13 cellular contexts compared by ENCODE assay signal in the genomic region with DNA sequence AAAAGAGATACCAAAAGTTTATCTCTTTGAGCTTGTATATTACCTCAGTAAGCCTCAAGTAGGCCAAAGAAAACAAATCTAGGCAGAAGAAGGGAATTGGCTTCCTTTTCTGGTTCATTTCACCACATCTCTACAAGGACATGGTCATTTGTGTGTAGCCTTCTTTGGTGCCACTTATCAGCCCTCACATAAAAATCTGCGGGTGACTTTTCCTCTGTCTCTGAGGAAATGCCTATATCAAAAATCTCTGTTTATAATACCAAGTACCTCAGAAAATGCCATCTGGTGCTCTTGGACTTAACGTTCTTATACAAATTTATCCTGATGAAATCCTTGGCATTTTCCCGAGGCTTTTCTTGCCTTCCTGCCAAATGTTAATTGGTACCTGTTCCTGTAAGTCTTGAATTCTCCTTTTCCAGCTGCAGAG.
DNase-seq lines count a peak whose midpoint lies in the region; ATAC-seq and TF ChIP-seq lines count a peak whose summit lies in the region.
"Had no signal": no experiment of that assay in that cellular context is flagged by ENCODE, and none has a peak within 500 bp of the region (broad histone marks: within the 10 kb centered on the region; RNA-seq: fewer than 3 reads in every experiment).

No MANE protein-coding gene starts in this region.

- peaks cover 0 to 5% of the 10 kb centered on the region in 2 donors for H3K9me3 Mint-ChIP-seq in stimulated activated naive B cell treated with anti-CD40 and anti-IgM and Interleukin-4, amounts not matched to agents 10 μg/mL and 1 μg/mL and 100 μg/mL, for 72 hours
- H3K9me3 Mint-ChIP-seq in activated naive CD8-positive, alpha-beta T cell treated with anti-CD3 and anti-CD28 coated beads for 36 hours: peaks cover 4% of the 10 kb centered on the region
- H3K9me3 Mint-ChIP-seq: activated naive CD4-positive, alpha-beta T cell treated with anti-CD3 and anti-CD28 coated beads for 36 hours had no signal

- peak in 1 of 2 experiments; percentile 41; a peak in 1 of 4 replicates for TF ChIP-seq EP300 in SK-N-SH (IDR thresholded peaks at IDR 0.05; ENCODE audit: borderline replicate concordance in 1 of 2, low read depth in 1 of 2, low read length in 1 of 2)

- no peak for DNase-seq in SK-N-SH
- DNase-seq in fibroblast of the aortic adventitia (ENCODE audit: low read depth): peak; percentile 81
- no peak for DNase-seq in stimulated activated naive B cell treated with anti-CD40 and anti-IgM and Interleukin-4, amounts not matched to agents 10 μg/mL and 1 μg/mL and 100 μg/mL, for 72 hours
- DNase-seq in stimulated activated CD4-positive, alpha-beta T cell treated with anti-CD3 and anti-CD28 coated beads, Interleukin-4, amount 100 ng/mL, for 4 hours: no peak
- DNase-seq in activated naive CD8-positive, alpha-beta T cell treated with anti-CD3 and anti-CD28 coated beads for 36 hours: no peak
- DNase-seq: activated CD8-positive, alpha-beta memory T cell treated with anti-CD3 and anti-CD28 coated beads for 24 hours; activated naive CD4-positive, alpha-beta T cell treated with anti-CD3 and anti-CD28 coated beads for 36 hours; COR-L47; gastrocnemius medialis; small intestine; transverse colon had no signal

- no peaks in the 10 kb centered on the region for H3K79me2 ChIP-seq in SK-N-SH (ENCODE audit: insufficient read depth)

- H3K4me1 ChIP-seq in HEK293 (ENCODE audit: control insufficient read depth, insufficient read depth, low read length) (0 out of 2 replicates have a peak, but pooled peaks cover 3% of the 10 kb centered on the region), SK-N-SH (ENCODE audit: control insufficient read depth in 1 of 2, insufficient read depth in 2 of 2, low read depth in 1 of 2, low read length in 1 of 2) (peaks cover 0 to 32% of the 10 kb centered on the region in 2 experiments; a peak in 3 of 4 replicates)

- no peaks in the 10 kb centered on the region for H3K9me3 ChIP-seq in HEK293 (ENCODE audit: control insufficient read depth, insufficient read depth, low read depth, low read length)
- H3K9me3 ChIP-seq in SK-N-SH: no peaks in the 10 kb centered on the region
- H3K9me3 ChIP-seq: gastrocnemius medialis, transverse colon had no signal

- no peak overlapping the region for H3K4me3 ChIP-seq in HEK293 (ENCODE audit: low read depth, low read length)
- no peak overlapping the region for H3K4me3 ChIP-seq in SK-N-SH (ENCODE audit: low read depth in 2 of 2, low read length in 1 of 2)
- no peak overlapping the region for H3K4me3 ChIP-seq in fibroblast of the aortic adventitia (ENCODE audit: low read depth, low read length)
- no peak overlapping the region for H3K4me3 ChIP-seq in skin epidermis
- H3K4me3 ChIP-seq: gastrocnemius medialis, transverse colon had no signal

- H3K27ac ChIP-seq in HEK293 (ENCODE audit: extremely low read depth, low read depth, low read length): no peak overlapping the region
- H3K27ac ChIP-seq in SK-N-SH (ENCODE audit: low read depth in 2 of 2, low read length in 1 of 2): peak overlapping the region; percentile 87 to 100
- H3K27ac ChIP-seq in skin epidermis: peak overlapping the region in 17 of 21 experiments; percentile 2 to 80 (median 39)
- H3K27ac ChIP-seq: gastrocnemius medialis had no signal

- no peaks in the 10 kb centered on the region for H3K36me3 ChIP-seq in HEK293 (ENCODE audit: control insufficient read depth in 2 of 2, insufficient read depth in 1 of 2, low read length in 2 of 2)
- H3K36me3 ChIP-seq in SK-N-SH (replicated peaks in 1 of 2; ENCODE audit: control insufficient read depth in 1 of 2, insufficient read depth in 2 of 2, low read length in 1 of 2): no peaks in the 10 kb centered on the region
- H3K36me3 ChIP-seq: gastrocnemius medialis, transverse colon had no signal

- H3K4me1 Mint-ChIP-seq in stimulated activated naive B cell treated with anti-CD40 and anti-IgM and Interleukin-4, amounts not matched to agents 10 μg/mL and 1 μg/mL and 100 μg/mL, for 72 hours: peaks cover 5 to 6% of the 10 kb centered on the region in 2 donors
- peaks cover 6% of the 10 kb centered on the region for H3K4me1 Mint-ChIP-seq in activated naive CD8-positive, alpha-beta T cell treated with anti-CD3 and anti-CD28 coated beads for 36 hours

- peak overlapping the region; percentile 56; the same call in 1 of the 2 replicates for H3K4me2 ChIP-seq in SK-N-SH

- TF ChIP-seq RAD21 in SK-N-SH (IDR thresholded peaks at IDR 0.05; ENCODE audit: low read length): no peak

- 3% methylated on average over 3 of the region's 3 CpGs for WGBS in SK-N-SH (ENCODE audit: low lambda C conversion rate)

- H3K27me3 Mint-ChIP-seq in stimulated activated naive B cell treated with anti-CD40 and anti-IgM and Interleukin-4, amounts not matched to agents 10 μg/mL and 1 μg/mL and 100 μg/mL, for 72 hours: peaks cover 5 to 8% of the 10 kb centered on the region in 2 donors
- H3K27me3 Mint-ChIP-seq in activated naive CD8-positive, alpha-beta T cell treated with anti-CD3 and anti-CD28 coated beads for 36 hours: peaks cover 12% of the 10 kb centered on the region

- no peaks in the 10 kb centered on the region for H4K20me1 ChIP-seq in SK-N-SH (ENCODE audit: insufficient read depth)

- H3K9ac ChIP-seq in SK-N-SH: peak overlapping the region; percentile 81

- H2AFZ ChIP-seq in SK-N-SH (ENCODE audit: low read depth): no peak overlapping the region; the same call in 1 of the 2 replicates

- H3K9me2 ChIP-seq in SK-N-SH: no peaks in the 10 kb centered on the region

- H3K4me3 Mint-ChIP-seq in stimulated activated naive B cell treated with anti-CD40 and anti-IgM and Interleukin-4, amounts not matched to agents 10 μg/mL and 1 μg/mL and 100 μg/mL, for 72 hours: no peak overlapping the region
- H3K4me3 Mint-ChIP-seq in activated naive CD8-positive, alpha-beta T cell treated with anti-CD3 and anti-CD28 coated beads for 36 hours: no peak overlapping the region
- H3K4me3 Mint-ChIP-seq: activated naive CD4-positive, alpha-beta T cell treated with anti-CD3 and anti-CD28 coated beads for 36 hours had no signal

- no peak overlapping the region for H3K27ac Mint-ChIP-seq in stimulated activated naive B cell treated with anti-CD40 and anti-IgM and Interleukin-4, amounts not matched to agents 10 μg/mL and 1 μg/mL and 100 μg/mL, for 72 hours
- no peak overlapping the region for H3K27ac Mint-ChIP-seq in activated naive CD8-positive, alpha-beta T cell treated with anti-CD3 and anti-CD28 coated beads for 36 hours
- H3K27ac Mint-ChIP-seq: activated naive CD4-positive, alpha-beta T cell treated with anti-CD3 and anti-CD28 coated beads for 36 hours had no signal

- CTCF ChIA-PET in HEK293 (lab: Yijun Ruan, JAX): interaction anchor here (0.6 kb wide), 2 partner anchors 162 to 766 kb away, joined by 3 read pairs; no protein-coding TSS in a partner anchor
- CTCF ChIA-PET in SK-N-SH (lab: Yijun Ruan, JAX): no interaction called here

- POLR2A ChIA-PET in HEK293 (lab: Yijun Ruan, JAX): no interaction called here
- POLR2A ChIA-PET in SK-N-SH (lab: Yijun Ruan, JAX): no interaction called here

- H3K36me3 Mint-ChIP-seq in stimulated activated naive B cell treated with anti-CD40 and anti-IgM and Interleukin-4, amounts not matched to agents 10 μg/mL and 1 μg/mL and 100 μg/mL, for 72 hours: no peaks in the 10 kb centered on the region
- peaks cover 1% of the 10 kb centered on the region for H3K36me3 Mint-ChIP-seq in activated naive CD8-positive, alpha-beta T cell treated with anti-CD3 and anti-CD28 coated beads for 36 hours

- ATAC-seq in stimulated activated naive B cell treated with anti-CD40 and anti-IgM and Interleukin-4, amounts not matched to agents 10 μg/mL and 1 μg/mL and 100 μg/mL, for 72 hours (replicated peaks): no peak
- ATAC-seq: gastrocnemius medialis had no signal

- TF ChIP-seq CTCF in HEK293 (tag by site-specific recombination; IDR thresholded peaks at IDR 0.05) (no peak), SK-N-SH (IDR thresholded peaks at IDR 0.05) (no peak), fibroblast of the aortic adventitia (IDR thresholded peaks at IDR 0.05; ENCODE audit: insufficient read depth, low read length) (no peak)

- peaks cover 56% of the 10 kb centered on the region for H3F3A ChIP-seq in SK-N-SH (replicated peaks; ENCODE audit: insufficient read depth)

- no peaks in the 10 kb centered on the region for H3K27me3 ChIP-seq in SK-N-SH (ENCODE audit: insufficient read depth)
- H3K27me3 ChIP-seq: gastrocnemius medialis, transverse colon had no signal

TF ChIP-seq in HEK293, 187 proteins besides CTCF, POLR2A, EP300 and RAD21:
- TF ChIP-seq FEZF1 (tag by site-specific recombination; IDR thresholded peaks at IDR 0.05): peak; percentile 21; the same call in 1 of the 2 replicates
- TF ChIP-seq IKZF3 (tag by site-specific recombination; IDR thresholded peaks at IDR 0.05): no peak

TF ChIP-seq in SK-N-SH, 30 proteins besides CTCF, POLR2A, EP300 and RAD21:
- TF ChIP-seq POLR2AphosphoS5 (IDR thresholded peaks at IDR 0.05; ENCODE audit: low read depth, low read length) (peak; percentile 11; the same call in 1 of the 2 replicates), NFIC (IDR thresholded peaks at IDR 0.05; ENCODE audit: borderline replicate concordance) (peak; percentile 72; the same call in 1 of the 2 replicates), SIN3A (IDR thresholded peaks at IDR 0.05; ENCODE audit: borderline replicate concordance, low read depth, low read length) (no peak), TCF12 (IDR thresholded peaks at IDR 0.05) (peak; percentile 73), JUND (IDR thresholded peaks at IDR 0.05) (0 out of 2 replicates have a peak, but pooled peaks have one; percentile 8), TEAD4 (IDR thresholded peaks at IDR 0.05; ENCODE audit: borderline replicate concordance, insufficient read depth) (0 out of 2 replicates have a peak, but pooled peaks have one; percentile 14), RCOR1 (IDR thresholded peaks at IDR 0.05; ENCODE audit: low read length) (no peak)
